ENCODE assay signal across 8 cellular contexts in the genomic region with DNA sequence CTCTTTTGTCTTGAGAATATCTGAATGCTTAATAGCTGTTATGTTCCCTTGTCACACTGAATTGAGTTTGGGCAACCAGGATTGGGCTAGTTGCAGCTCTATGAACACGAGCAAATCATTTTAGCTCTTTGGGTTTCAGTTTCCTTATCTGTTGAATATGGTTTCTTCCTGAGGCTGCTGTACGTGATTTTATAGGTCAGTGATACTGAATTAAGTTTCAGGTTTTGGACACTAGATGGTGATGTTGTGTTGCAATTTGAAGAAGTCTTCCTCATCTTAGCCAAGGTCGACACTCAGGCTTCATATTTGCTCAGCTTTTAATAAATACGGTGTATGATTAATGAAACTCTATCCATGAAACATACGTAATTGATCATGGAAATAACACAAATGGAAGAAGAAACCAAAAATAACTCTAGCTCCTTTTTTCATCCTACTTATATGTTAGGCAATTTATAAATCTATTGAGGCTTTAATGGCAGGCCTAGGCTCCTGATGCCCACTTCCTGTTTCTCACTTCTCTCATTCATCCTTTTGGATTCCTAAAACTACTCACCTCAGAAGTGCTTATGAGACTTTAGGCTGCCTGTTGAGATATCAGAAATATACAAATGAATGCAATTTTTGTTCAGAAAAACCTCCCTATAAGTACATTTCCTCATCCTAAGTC.
DNase-seq lines count a peak whose midpoint lies in the region; ATAC-seq and TF ChIP-seq lines count a peak whose summit lies in the region.

No MANE protein-coding gene starts in this region.

- H3K23ac ChIP-seq in neuronal stem cell (ENCODE audit: low read depth, low read length, poor library complexity): no peak overlapping the region

- H3K27ac ChIP-seq in SJCRH30 (peak overlapping the region; percentile 24), esophagus squamous epithelium (no peak overlapping the region), neuronal stem cell (replicated peaks; ENCODE audit: low read length) (no peak overlapping the region)

- no peaks in the 10 kb centered on the region for H3K79me1 ChIP-seq in neuronal stem cell (ENCODE audit: low read depth, low read length)

- no peak overlapping the region for H2BK12ac ChIP-seq in neuronal stem cell (ENCODE audit: low read length)

- no peaks in the 10 kb centered on the region for H3K27me3 ChIP-seq in SJCRH30
- no peaks in the 10 kb centered on the region for H3K27me3 ChIP-seq in esophagus squamous epithelium
- H3K27me3 ChIP-seq in neuronal stem cell (ENCODE audit: control insufficient read depth in 3 of 3, insufficient read depth in 3 of 3, low read depth in 1 of 3, low read length in 3 of 3): no peaks in the 10 kb centered on the region

- no peak overlapping the region for H2BK15ac ChIP-seq in neuronal stem cell (ENCODE audit: low read length)

- H2AK5ac ChIP-seq in neuronal stem cell (ENCODE audit: low read depth, low read length): no peak overlapping the region

- TF ChIP-seq CTCF in esophagus squamous epithelium (IDR thresholded peaks at IDR 0.05): peak; percentile 28 to 69 (median 51)

- H3K36me3 ChIP-seq in SJCRH30 (no peaks in the 10 kb centered on the region), esophagus squamous epithelium (no peaks in the 10 kb centered on the region), neuronal stem cell (replicated peaks in 1 of 2; ENCODE audit: control insufficient read depth in 2 of 2, insufficient read depth in 2 of 2, low read length in 2 of 2) (no peaks in the 10 kb centered on the region)

- H3K4me1 ChIP-seq in SJCRH30 (peaks cover 19% of the 10 kb centered on the region; the same call in 1 of the 2 replicates), esophagus squamous epithelium (no peaks in the 10 kb centered on the region), neuronal stem cell (ENCODE audit: control insufficient read depth in 2 of 2, insufficient read depth in 1 of 2, low read depth in 1 of 2, low read length in 2 of 2) (no peaks in the 10 kb centered on the region)

- no peak overlapping the region for H3K9ac ChIP-seq in neuronal stem cell (ENCODE audit: low read depth, low read length, poor library complexity)

- H3K4ac ChIP-seq in neuronal stem cell (ENCODE audit: low read length): no peak overlapping the region

- peak; percentile 59 for DNase-seq in Ammon's horn (ENCODE audit: low spot score)
- peak; percentile 55 for DNase-seq in NCI-H1092 (lab: John Stamatoyannopoulos, UW)
- DNase-seq in SJCRH30: peak; percentile 36 to 87
- no peak for DNase-seq in esophagus squamous epithelium (lab: John Stamatoyannopoulos, UW)
- peak; percentile 48 for DNase-seq in neuronal stem cell (ENCODE audit: low spot score)
- no peak for DNase-seq in islet precursor cell

- no peak overlapping the region for H4K8ac ChIP-seq in neuronal stem cell (ENCODE audit: low read depth, low read length)

- WGBS in esophagus squamous epithelium, 2 donors: 9 to 21% methylated on average over 5 of the region's 5 CpGs
- WGBS in neuronal stem cell (ENCODE audit: extremely low coverage in 2 of 2, insufficient read length in 2 of 2, insufficient replicate concordance in 1 of 2), 2 donors: no CpG with 5 or more reads among the region's 5 CpGs

- H3K18ac ChIP-seq in neuronal stem cell (ENCODE audit: low read length): no peak overlapping the region

- no peak overlapping the region for H3K4me2 ChIP-seq in neuronal stem cell (ENCODE audit: insufficient read depth, low read length, poor library complexity, severe bottlenecking)

- TF ChIP-seq POLR2A in GM18505 (IDR thresholded peaks at IDR 0.05; ENCODE audit: borderline replicate concordance, extremely low read depth, insufficient read depth, insufficient read length): no peak
- no peak for TF ChIP-seq POLR2A in esophagus squamous epithelium (IDR thresholded peaks at IDR 0.05)

- H3K14ac ChIP-seq in neuronal stem cell (ENCODE audit: low read length): no peak overlapping the region

- no peak overlapping the region for H2BK120ac ChIP-seq in neuronal stem cell (ENCODE audit: low read depth, low read length)

- peak; percentile 98 for ATAC-seq in GM18505 (IDR thresholded peaks at IDR 0.05; ENCODE audit: unreplicated experiment)
- ATAC-seq in HG02798 (IDR thresholded peaks at IDR 0.05; ENCODE audit: poor library complexity, unreplicated experiment): peak; percentile 98

- intact Hi-C loops in esophagus squamous epithelium (cut with DNase I): no loop called here

- H3K9me3 ChIP-seq in SJCRH30 (replicated peaks): no peaks in the 10 kb centered on the region
- H3K9me3 ChIP-seq in esophagus squamous epithelium: no peaks in the 10 kb centered on the region
- H3K9me3 ChIP-seq in neuronal stem cell (replicated peaks in 1 of 2; ENCODE audit: control insufficient read depth in 2 of 2, insufficient read depth in 1 of 2, low read depth in 1 of 2, low read length in 2 of 2): no peaks in the 10 kb centered on the region

- H3K4me3 ChIP-seq in SJCRH30: no peak overlapping the region
- peak overlapping the region in 1 of 4 donors; percentile 44 for H3K4me3 ChIP-seq in esophagus squamous epithelium
- no peak overlapping the region for H3K4me3 ChIP-seq in neuronal stem cell (ENCODE audit: low read length in 2 of 2)

- peak overlapping the region; percentile 35 for H2AFZ ChIP-seq in neuronal stem cell (ENCODE audit: low read length)

- no peak overlapping the region for H2BK5ac ChIP-seq in neuronal stem cell (ENCODE audit: low read length)

- no peak overlapping the region for H4K91ac ChIP-seq in neuronal stem cell (ENCODE audit: low read depth, low read length, poor library complexity)

Comparison
In these comparisons a context has a peak if more than half of its experiments do, and no peak if none do; other contexts are left out.
1. DNase-seq: peak in Ammon's horn (single experiment), NCI-H1092 (single experiment), SJCRH30 (2 of 2) and neuronal stem cell (single experiment); none in esophagus squamous epithelium (single experiment) and islet precursor cell (single experiment).